ENCODE assay signal across 36 cellular contexts in genomic region chr7:138679793-138680192, GRCh38. TPM values are rescaled to one million over a fixed set of nuclear protein-coding genes. Genes with fewer than 3 reads are reported as not detected.
"Had no signal": no experiment of that assay in that cellular context is flagged by ENCODE, and none has a peak within 500 bp of the region (broad histone marks: within the 10 kb centered on the region; RNA-seq: fewer than 3 reads in every experiment).

No MANE protein-coding gene starts in this region.

- DNase-seq: activated B cell treated with CpG ODN at 0.5 μM for 24 hours; activated CD4-positive, alpha-beta memory T cell treated with anti-CD3 and anti-CD28 coated beads for 36 hours; activated CD4-positive, alpha-beta T cell treated with anti-CD3 and anti-CD28 coated beads for 4 hours; activated CD4-positive, alpha-beta T cell treated with anti-CD3 and anti-CD28 coated beads, Interleukin-2, amount 10 ng/mL, durations not matched to agents 24 days and 14 days; activated CD4-positive, alpha-beta T cell treated with anti-CD3 and anti-CD28 coated beads, Interleukin-2, amount 50 U/mL, for 1 hour; activated CD4-positive, alpha-beta T cell treated with anti-CD3 and anti-CD28 coated beads, Interleukin-2, amount 50 U/mL, for 4 hours; activated CD4-positive, CD25-positive, alpha-beta regulatory T cell treated with anti-CD3 and anti-CD28 coated beads, Interleukin-2, amount 50 U/mL, for 72 hours; activated CD8-positive, alpha-beta memory T cell treated with anti-CD3 and anti-CD28 coated beads, Interleukin-2, amount 50 U/mL, for 4 hours; activated CD8-positive, alpha-beta T cell treated with anti-CD3 and anti-CD28 coated beads for 36 hours; activated effector memory CD4-positive, alpha-beta T cell treated with anti-CD3 and anti-CD28 coated beads, Interleukin-2, amount 50 U/mL, for 16 hours; activated gamma-delta T cell treated with Interleukin-2 at 50 U/mL for 16 hours; activated naive CD4-positive, alpha-beta T cell; activated naive CD4-positive, alpha-beta T cell treated with anti-CD3 and anti-CD28 coated beads for 36 hours; activated naive CD4-positive, alpha-beta T cell treated with anti-CD3 and anti-CD28 coated beads, Interleukin-2, amount 50 U/mL, for 16 hours; activated naive CD8-positive, alpha-beta T cell treated with anti-CD3 and anti-CD28 coated beads for 36 hours; activated T-cell treated with anti-CD3 and anti-CD28 coated beads for 4 hours; activated T-cell treated with anti-CD3 and anti-CD28 coated beads, Interleukin-2, amount 50 U/mL, for 1 hour; activated T-cell treated with anti-CD3 and anti-CD28 coated beads, Interleukin-2, amount 50 U/mL, for 4 hours; activated T-cell treated with anti-CD3 and anti-CD28 coated beads, Interleukin-2, amount 50 U/mL, for 72 hours; adrenal gland; amniotic stem cell; aorta; body of pancreas; brain microvascular endothelial cell; central memory CD4-positive, alpha-beta T cell; T-helper 17 cell had no signal

- H3K9me3 Mint-ChIP-seq: activated B cell treated with CpG ODN at 0.5 μM for 24 hours; activated CD4-positive, alpha-beta memory T cell treated with anti-CD3 and anti-CD28 coated beads for 36 hours; activated CD4-positive, alpha-beta T cell treated with anti-CD3 and anti-CD28 coated beads, Interleukin-2, amount 10 ng/mL, durations not matched to agents 24 days and 14 days; activated CD8-positive, alpha-beta T cell treated with anti-CD3 and anti-CD28 coated beads for 36 hours; activated naive CD4-positive, alpha-beta T cell treated with anti-CD3 and anti-CD28 coated beads for 36 hours; activated naive CD4-positive, alpha-beta T cell treated with anti-CD3 and anti-CD28 coated beads, Interleukin-2, amount 50 U/mL, for 72 hours; activated naive CD8-positive, alpha-beta T cell treated with anti-CD3 and anti-CD28 coated beads for 36 hours; activated T-cell treated with anti-CD3 and anti-CD28 coated beads, Interleukin-2, amount 50 U/mL, for 4 hours; activated T-cell treated with anti-CD3 and anti-CD28 coated beads, Interleukin-2, amount 50 U/mL, for 72 hours; activated T-helper 1 cell treated with anti-CD3 and anti-CD28 coated beads, Interleukin-12 subunit alpha, Interleukin-12 subunit beta, Interleukin-2, Interleukin-4 antibody, amounts not matched to agents 30 ng/mL and 10 ng/mL and 1 ng/mL, durations not matched to agents 14 hours and 24 hours and 36 hours; activated T-helper 17 cell treated with anti-CD3 and anti-CD28 coated beads, Interleukin-2, amount 50 U/mL, for 72 hours had no signal

- ATAC-seq: activated CD8-positive, alpha-beta T cell treated with anti-CD3 and anti-CD28 coated beads for 36 hours; activated naive CD4-positive, alpha-beta T cell treated with anti-CD3 and anti-CD28 coated beads, Interleukin-2, amount 50 U/mL, for 72 hours; activated T-cell treated with anti-CD3 and anti-CD28 coated beads, Interleukin-2, amount 50 U/mL, for 4 hours; activated T-cell treated with anti-CD3 and anti-CD28 coated beads, Interleukin-2, amount 50 U/mL, for 72 hours; activated T-helper 17 cell treated with anti-CD3 and anti-CD28 coated beads, Interleukin-2, amount 50 U/mL, for 72 hours; body of pancreas; T-helper 17 cell had no signal

- H3K36me3 ChIP-seq: adrenal gland, brain microvascular endothelial cell, breast epithelium had no signal

- H3K4me1 ChIP-seq: adrenal gland, body of pancreas, breast epithelium had no signal

- H3K27ac ChIP-seq: adrenal gland, body of pancreas, brain microvascular endothelial cell, breast epithelium, VCaP had no signal

- H3K27me3 Mint-ChIP-seq: activated CD4-positive, alpha-beta T cell treated with anti-CD3 and anti-CD28 coated beads, Interleukin-2, amount 10 ng/mL, durations not matched to agents 24 days and 14 days; activated CD8-positive, alpha-beta T cell treated with anti-CD3 and anti-CD28 coated beads for 36 hours; activated naive CD8-positive, alpha-beta T cell treated with anti-CD3 and anti-CD28 coated beads for 36 hours had no signal

- H3K27me3 ChIP-seq: adrenal gland, body of pancreas, brain microvascular endothelial cell, breast epithelium had no signal

- H3K4me1 Mint-ChIP-seq: activated B cell treated with CpG ODN at 0.5 μM for 24 hours; activated CD4-positive, alpha-beta T cell treated with anti-CD3 and anti-CD28 coated beads, Interleukin-2, amount 10 ng/mL, durations not matched to agents 24 days and 14 days; activated T-helper 17 cell treated with anti-CD3 and anti-CD28 coated beads, Interleukin-2, amount 50 U/mL, for 72 hours; T-helper 17 cell had no signal

- H3K4me3 Mint-ChIP-seq: activated B cell treated with CpG ODN at 0.5 μM for 24 hours; activated CD4-positive, alpha-beta memory T cell treated with anti-CD3 and anti-CD28 coated beads for 36 hours; activated CD4-positive, alpha-beta T cell treated with anti-CD3 and anti-CD28 coated beads, Interleukin-2, amount 10 ng/mL, durations not matched to agents 24 days and 14 days; activated CD8-positive, alpha-beta T cell treated with anti-CD3 and anti-CD28 coated beads for 36 hours; activated naive CD4-positive, alpha-beta T cell treated with anti-CD3 and anti-CD28 coated beads for 36 hours; activated naive CD8-positive, alpha-beta T cell treated with anti-CD3 and anti-CD28 coated beads for 36 hours; activated T-cell treated with anti-CD3 and anti-CD28 coated beads, Interleukin-2, amount 50 U/mL, for 4 hours; activated T-cell treated with anti-CD3 and anti-CD28 coated beads, Interleukin-2, amount 50 U/mL, for 72 hours; activated T-helper 1 cell treated with anti-CD3 and anti-CD28 coated beads, Interleukin-12 subunit alpha, Interleukin-12 subunit beta, Interleukin-2, Interleukin-4 antibody, amounts not matched to agents 30 ng/mL and 10 ng/mL and 1 ng/mL, durations not matched to agents 14 hours and 24 hours and 36 hours; activated T-helper 17 cell treated with anti-CD3 and anti-CD28 coated beads, Interleukin-2, amount 50 U/mL, for 72 hours; T-helper 17 cell had no signal

- H3K27ac Mint-ChIP-seq: activated B cell treated with CpG ODN at 0.5 μM for 24 hours; activated CD4-positive, alpha-beta memory T cell treated with anti-CD3 and anti-CD28 coated beads for 36 hours; activated CD4-positive, alpha-beta T cell treated with anti-CD3 and anti-CD28 coated beads, Interleukin-2, amount 10 ng/mL, durations not matched to agents 24 days and 14 days; activated CD8-positive, alpha-beta T cell treated with anti-CD3 and anti-CD28 coated beads for 36 hours; activated naive CD4-positive, alpha-beta T cell treated with anti-CD3 and anti-CD28 coated beads for 36 hours; activated naive CD4-positive, alpha-beta T cell treated with anti-CD3 and anti-CD28 coated beads, Interleukin-2, amount 50 U/mL, for 72 hours; activated naive CD8-positive, alpha-beta T cell treated with anti-CD3 and anti-CD28 coated beads for 36 hours; activated T-cell treated with anti-CD3 and anti-CD28 coated beads, Interleukin-2, amount 50 U/mL, for 72 hours; activated T-helper 1 cell treated with anti-CD3 and anti-CD28 coated beads, Interleukin-12 subunit alpha, Interleukin-12 subunit beta, Interleukin-2, Interleukin-4 antibody, amounts not matched to agents 30 ng/mL and 10 ng/mL and 1 ng/mL, durations not matched to agents 14 hours and 24 hours and 36 hours; activated T-helper 17 cell treated with anti-CD3 and anti-CD28 coated beads, Interleukin-2, amount 50 U/mL, for 72 hours; T-helper 17 cell had no signal

- H3K9me3 ChIP-seq: adrenal gland, body of pancreas, breast epithelium had no signal

- H3K4me3 ChIP-seq: adrenal gland, body of pancreas, breast epithelium had no signal

- FAIRE-seq: astrocyte, colon, TTC549 had no signal

- H3K36me3 Mint-ChIP-seq: activated CD4-positive, alpha-beta memory T cell treated with anti-CD3 and anti-CD28 coated beads for 36 hours; activated naive CD4-positive, alpha-beta T cell treated with anti-CD3 and anti-CD28 coated beads, Interleukin-2, amount 50 U/mL, for 72 hours; activated naive CD8-positive, alpha-beta T cell treated with anti-CD3 and anti-CD28 coated beads for 36 hours had no signal

RNA-seq across cellular contexts. Expression of gene SVOPL, which starts 21.4 kb away (rescaled TPM):
- total RNA-seq: activated B cell treated with CpG ODN at 0.5 μM for 24 hours; activated CD4-positive, alpha-beta memory T cell treated with anti-CD3 and anti-CD28 coated beads for 36 hours; activated CD4-positive, alpha-beta T cell treated with anti-CD3 and anti-CD28 coated beads, Interleukin-2, amount 10 ng/mL, durations not matched to agents 24 days and 14 days; activated CD8-positive, alpha-beta memory T cell treated with anti-CD3 and anti-CD28 coated beads for 36 hours; activated naive CD4-positive, alpha-beta T cell treated with anti-CD3 and anti-CD28 coated beads for 36 hours; activated naive CD4-positive, alpha-beta T cell treated with anti-CD3 and anti-CD28 coated beads, Interleukin-2, amount 50 U/mL, for 72 hours; activated T-cell treated with anti-CD3 and anti-CD28 coated beads, Interleukin-2, amount 50 U/mL, for 4 hours; activated T-cell treated with anti-CD3 and anti-CD28 coated beads, Interleukin-2, amount 50 U/mL, for 72 hours; activated T-helper 1 cell treated with anti-CD3 and anti-CD28 coated beads, Interleukin-12 subunit alpha, Interleukin-12 subunit beta, Interleukin-2, Interleukin-4 antibody, amounts not matched to agents 30 ng/mL and 10 ng/mL and 1 ng/mL, durations not matched to agents 14 hours and 24 hours and 36 hours; activated T-helper 17 cell treated with anti-CD3 and anti-CD28 coated beads, Interleukin-2, amount 50 U/mL, for 72 hours; aorta; body of pancreas; cardiac septum; T-helper 17 cell had no signal
